In the genomic region with DNA sequence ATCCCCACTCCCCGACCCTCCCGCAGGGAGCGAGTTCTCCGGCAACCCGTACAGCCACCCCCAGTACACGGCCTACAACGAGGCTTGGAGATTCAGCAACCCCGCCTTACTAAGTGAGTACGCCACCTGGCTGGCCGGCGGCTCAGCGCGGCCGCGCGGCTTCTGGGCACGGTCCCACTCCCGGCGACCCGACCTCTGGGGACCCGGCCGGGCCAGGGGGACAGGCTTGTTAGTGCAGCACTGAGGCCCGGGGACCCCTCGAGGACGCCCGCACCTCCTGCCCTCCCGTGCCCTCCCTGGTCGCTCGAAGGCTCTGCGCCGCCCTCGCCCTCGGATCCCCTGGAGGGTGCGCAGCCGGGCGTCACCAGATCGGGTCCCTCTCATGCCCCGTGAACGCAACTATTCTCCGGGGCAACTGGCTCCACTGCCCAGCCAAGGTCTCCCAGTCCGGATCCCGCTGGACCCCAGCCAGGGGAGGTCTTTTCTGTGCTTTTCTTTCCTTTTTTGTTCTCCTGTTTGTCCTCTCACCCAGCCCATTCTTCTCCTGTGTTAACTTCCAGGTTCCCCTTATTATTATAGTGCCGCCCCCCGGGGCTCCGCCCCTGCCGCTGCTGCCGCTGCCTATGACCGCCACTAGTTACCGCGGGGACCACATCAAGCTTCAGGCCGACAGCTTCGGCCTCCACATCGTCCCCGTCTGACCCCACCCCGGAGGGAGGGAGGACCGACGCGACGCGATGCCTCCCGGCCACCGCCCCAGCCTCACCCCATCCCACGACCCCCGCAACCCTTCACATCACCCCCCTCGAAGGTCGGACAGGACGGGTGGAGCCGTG, we compare ENCODE assay signal across 8 cellular contexts.
A peak's percentile ranks its signal among the peaks of the same experiment; 100 is the strongest.
DNase-seq lines count a peak whose midpoint lies in the region; ATAC-seq lines count a peak whose summit lies in the region.

No MANE protein-coding gene starts in this region.

- H3K36me3 ChIP-seq in SJSA1 (no peaks in the 10 kb centered on the region), aorta (ENCODE audit: control insufficient read depth in 1 of 2, insufficient read depth in 2 of 2, low read length in 1 of 2) (no peaks in the 10 kb centered on the region)

- 1% methylated on average over 54 to 68 of the region's 68 CpGs for WGBS in aorta, 2 donors

- ATAC-seq in aorta (ENCODE audit: low FRiP score), result peak; percentile 15

- H3K4me3 ChIP-seq in SJSA1 (peak overlapping the region; percentile 10; the same call in 1 of the 2 replicates), aorta (ENCODE audit: low read length in 2 of 2) (peak overlapping the region; percentile 0 to 18)

- peaks cover 99% of the 10 kb centered on the region for H3K27me3 ChIP-seq in SJSA1 (replicated peaks)
- H3K27me3 ChIP-seq in aorta (ENCODE audit: control insufficient read depth in 1 of 2, insufficient read depth in 2 of 2, low read length in 1 of 2), result no peaks in the 10 kb centered on the region

- H3K27ac ChIP-seq in SJSA1, result no peak overlapping the region
- H3K27ac ChIP-seq in aorta (ENCODE audit: low read depth in 1 of 2, low read length in 2 of 2), result no peak overlapping the region

- intact Hi-C loops in aorta (cut with DNase I), result no loop called here

- peaks cover 30% of the 10 kb centered on the region for H3K4me1 ChIP-seq in SJSA1 (replicated peaks)
- H3K4me1 ChIP-seq in aorta (ENCODE audit: control insufficient read depth in 1 of 2, insufficient read depth in 2 of 2, low read length in 2 of 2), result no peaks in the 10 kb centered on the region

- peaks cover 3% of the 10 kb centered on the region; the same call in 1 of the 2 replicates for H3K9me3 ChIP-seq in SJSA1 (replicated peaks)
- no peaks in the 10 kb centered on the region for H3K9me3 ChIP-seq in aorta (ENCODE audit: control insufficient read depth, low read length)

- DNase-seq in SIG-M5 treated with dmso at 0.1 percent for 504 hours (lab: John Stamatoyannopoulos, UW; ENCODE audit: unreplicated experiment) (peak; percentile 29), SIG-M5 (lab: John Stamatoyannopoulos, UW) (no peak), SJSA1 (ENCODE audit: low read depth in 1 of 2, low spot score in 2 of 2) (peak in 1 of 2 experiments; percentile 15), cerebellum (ENCODE audit: low spot score) (peak; percentile 41), mesenteric fat pad (ENCODE audit: low spot score) (peak; percentile 88), aorta (peak in 1 of 2 donors; percentile 69), GM19238 (ENCODE audit: insufficient read length, low spot score) (no peak), putamen (ENCODE audit: low spot score) (no peak)

Comparison
In these comparisons a context has a peak if more than half of its experiments do, and no peak if none do; other contexts are left out.
1. DNase-seq: peak in SIG-M5 treated with dmso at 0.1 percent for 504 hours (single experiment), cerebellum (single experiment) and mesenteric fat pad (single experiment); none in SIG-M5 (single experiment), GM19238 (single experiment) and putamen (single experiment).